ENCODE assay signal across 8 cellular contexts in the genomic region with DNA sequence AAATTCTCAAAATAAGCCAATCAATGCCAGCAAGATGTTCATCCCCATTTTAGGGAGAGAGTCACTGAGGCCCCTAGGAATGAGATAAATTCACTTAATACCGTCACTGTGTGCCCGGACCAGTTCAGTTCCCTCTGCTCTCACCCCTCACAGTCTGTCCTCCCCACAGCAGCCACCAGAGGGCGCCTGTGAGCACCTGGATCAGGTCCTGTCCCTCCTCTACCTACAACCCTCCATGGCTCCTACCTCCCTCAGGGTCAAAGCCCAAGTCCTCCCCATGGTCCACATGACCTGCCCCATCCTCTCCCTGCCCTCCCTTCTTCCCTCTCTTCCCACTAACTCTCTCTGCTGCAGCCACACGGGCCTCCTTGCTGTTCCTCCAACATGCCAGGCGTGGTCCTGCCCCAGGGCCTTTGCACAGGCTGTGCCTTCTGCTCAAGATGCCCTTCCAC. TPM values are rescaled to one million over a fixed set of nuclear protein-coding genes. Genes with fewer than 3 reads are reported as not detected.
DNase-seq lines count a peak whose midpoint lies in the region; ATAC-seq and TF ChIP-seq lines count a peak whose summit lies in the region.

No MANE protein-coding gene starts in this region.

- H3K27ac ChIP-seq in AG04450 (ENCODE audit: low read depth, low read length) (no peak overlapping the region), mammary epithelial cell (ENCODE audit: insufficient read depth, low read depth, low read length) (no peak overlapping the region), mesendoderm (ENCODE audit: low read depth, low read length) (no peak overlapping the region)

- no peak overlapping the region for H2BK15ac ChIP-seq in mesendoderm (replicated peaks; ENCODE audit: low read depth)

- no peak overlapping the region for H3K18ac ChIP-seq in mesendoderm (ENCODE audit: low read length)

- H3K9ac ChIP-seq in mammary epithelial cell (ENCODE audit: insufficient read depth, low read length) (no peak overlapping the region), mesendoderm (ENCODE audit: low read length) (no peak overlapping the region)

- peaks cover 17% of the 10 kb centered on the region for H3K27me3 Mint-ChIP-seq in HFFc6 (ENCODE audit: insufficient read depth)
- peaks cover 17% of the 10 kb centered on the region for H3K27me3 Mint-ChIP-seq in activated B cell treated with CpG ODN at 0.5 μM for 24 hours

- H3K27me3 ChIP-seq in AG04450 (ENCODE audit: control insufficient read depth, insufficient read depth, low read length) = peaks cover 13% of the 10 kb centered on the region
- H3K27me3 ChIP-seq in mammary epithelial cell (ENCODE audit: insufficient read depth, low read length) = no peaks in the 10 kb centered on the region
- no peaks in the 10 kb centered on the region for H3K27me3 ChIP-seq in mesendoderm (ENCODE audit: insufficient read depth, low read length, poor library complexity)

- no peak overlapping the region for H2AFZ ChIP-seq in mammary epithelial cell (ENCODE audit: low read depth, low read length)

- 31% methylated on average over 5 of the region's 5 CpGs for WGBS in mammary epithelial cell (ENCODE audit: low coverage, missing lambda C conversion rate)
- WGBS in mesendoderm (ENCODE audit: extremely low coverage, insufficient coverage, low lambda C conversion rate) = no CpG with 5 or more reads among the region's 5 CpGs

- H3K4me3 Mint-ChIP-seq in HFFc6 (no peak overlapping the region), activated B cell treated with CpG ODN at 0.5 μM for 24 hours (no peak overlapping the region)

- no peaks in the 10 kb centered on the region for H3K9me3 Mint-ChIP-seq in HFFc6
- no peaks in the 10 kb centered on the region for H3K9me3 Mint-ChIP-seq in activated B cell treated with CpG ODN at 0.5 μM for 24 hours

- H3K79me2 ChIP-seq in mammary epithelial cell (ENCODE audit: insufficient read depth, low read length) (no peaks in the 10 kb centered on the region), mesendoderm (ENCODE audit: control insufficient read depth, insufficient read depth, low read length) (no peaks in the 10 kb centered on the region)

- no peak overlapping the region for H4K5ac ChIP-seq in mesendoderm (ENCODE audit: low read length)

- peak; percentile 72 for TF ChIP-seq CTCF in AG04450 (IDR thresholded peaks at IDR 0.05; ENCODE audit: low read depth, low read length)
- TF ChIP-seq CTCF in HFFc6 (IDR thresholded peaks at IDR 0.05) = peak; percentile 88
- TF ChIP-seq CTCF in activated B cell treated with CpG ODN at 0.5 μM for 24 hours (IDR thresholded peaks at IDR 0.05) = no peak
- peak; percentile 69 to 80 for TF ChIP-seq CTCF in mammary epithelial cell (conservative IDR thresholded peaks at IDR 0.05 in 1 of 2, IDR thresholded peaks at IDR 0.05 in 1 of 2; ENCODE audit: extremely low read depth in 1 of 2, insufficient read depth in 1 of 2, low read depth in 1 of 2, low read length in 2 of 2)

- H3K4me1 Mint-ChIP-seq in HFFc6 (ENCODE audit: low read depth) (peaks cover 7% of the 10 kb centered on the region), activated B cell treated with CpG ODN at 0.5 μM for 24 hours (no peaks in the 10 kb centered on the region)

- CTCF ChIA-PET in AG04450 (lab: Charles Lee) (interaction anchor here (1.0 to 4.5 kb wide), 6 partner anchors 144 to 161 kb away, joined by 3 to 77 read pairs (median 6); no protein-coding TSS in a partner anchor), activated B cell treated with CpG ODN at 0.5 μM for 24 hours (lab: Charles Lee) (interaction anchor here (1.2 to 6.5 kb wide), 3 partner anchors 105 to 148 kb away, joined by 3 to 82 read pairs (median 4); no protein-coding TSS in a partner anchor), mammary epithelial cell (lab: Charles Lee; ENCODE audit: low non-redundant PET) (no interaction called here)

- H4K8ac ChIP-seq in mesendoderm (ENCODE audit: low read depth, low read length) = no peak overlapping the region

- H4K20me1 ChIP-seq in mammary epithelial cell (ENCODE audit: insufficient read depth, low read length) = peaks cover 2% of the 10 kb centered on the region

- in situ Hi-C loops in mammary epithelial cell (cut with MboI; ENCODE audit: low sequenced_read_pairs in 2 of 2) = loop anchor here in 1 of 2 donors (10.0 kb wide), 2 partner anchors 110 to 150 kb away; no protein-coding TSS in a partner anchor

- no TSS peak for BruUV-seq in mammary epithelial cell (replicated peaks; lab: Mats Ljungman, UMichigan)

- no peak overlapping the region for H2AK5ac ChIP-seq in mesendoderm (ENCODE audit: low read length)

- H3K4me1 ChIP-seq in mammary epithelial cell (ENCODE audit: insufficient read depth, low read length) (no peaks in the 10 kb centered on the region), mesendoderm (ENCODE audit: control insufficient read depth, low read depth, low read length) (no peaks in the 10 kb centered on the region)

- peak; percentile 61 for ATAC-seq in activated B cell treated with CpG ODN at 0.5 μM for 24 hours (ENCODE audit: low read depth)

- no peak overlapping the region for H3K23ac ChIP-seq in mesendoderm (ENCODE audit: low read length)

- H3K4me3 ChIP-seq in AG04450 (ENCODE audit: low read depth, low read length) (no peak overlapping the region), mammary epithelial cell (replicated peaks in 1 of 3; ENCODE audit: insufficient read depth in 1 of 3, low read depth in 2 of 3, low read length in 3 of 3) (no peak overlapping the region), mesendoderm (ENCODE audit: low read length) (no peak overlapping the region)

- H3K27ac Mint-ChIP-seq in HFFc6 = no peak overlapping the region
- no peak overlapping the region for H3K27ac Mint-ChIP-seq in activated B cell treated with CpG ODN at 0.5 μM for 24 hours

- no peaks in the 10 kb centered on the region for H3K79me1 ChIP-seq in mesendoderm (ENCODE audit: low read length)

- intact Hi-C loops in activated B cell treated with CpG ODN at 0.5 μM for 24 hours (cut with micrococcal nuclease) = no loop called here
- intact Hi-C loops in mammary epithelial cell (cut with micrococcal nuclease) = loop anchor here (5.0 to 10.0 kb wide), 2 partner anchors 362 to 380 kb away; a partner anchor contains a TSS

- dilution Hi-C loops in mammary epithelial cell (cut with HindIII; ENCODE audit: low sequenced_read_pairs) = loop anchor here (5.0 kb wide), 1 partner anchor 302 kb away; no protein-coding TSS in a partner anchor

- H3K4me2 ChIP-seq in mammary epithelial cell (ENCODE audit: insufficient read depth, low read depth, low read length) (no peak overlapping the region), mesendoderm (ENCODE audit: low read length) (no peak overlapping the region)

- H2BK120ac ChIP-seq in mesendoderm (ENCODE audit: low read depth, low read length) = no peak overlapping the region

- H3K9me3 ChIP-seq in AG04450 (ENCODE audit: control insufficient read depth, insufficient read depth, low read length) (no peaks in the 10 kb centered on the region; the same call in 1 of the 2 replicates), mammary epithelial cell (replicated peaks; ENCODE audit: insufficient read depth, low read length) (no peaks in the 10 kb centered on the region)

- no peak overlapping the region for H2BK5ac ChIP-seq in mesendoderm (ENCODE audit: low read length)

- H3K56ac ChIP-seq in mesendoderm (ENCODE audit: low read length) = no peak overlapping the region

- no peaks in the 10 kb centered on the region for H3K36me3 ChIP-seq in mammary epithelial cell (ENCODE audit: insufficient read depth, low read length)
- H3K36me3 ChIP-seq in mesendoderm (ENCODE audit: control insufficient read depth, insufficient read depth, low read length) = no peaks in the 10 kb centered on the region

- no peaks in the 10 kb centered on the region for H3K36me3 Mint-ChIP-seq in HFFc6 (ENCODE audit: low read depth)
- H3K36me3 Mint-ChIP-seq in activated B cell treated with CpG ODN at 0.5 μM for 24 hours (ENCODE audit: low read depth) = no peaks in the 10 kb centered on the region

- no peak overlapping the region for H3K4ac ChIP-seq in mesendoderm (ENCODE audit: low read depth, low read length)

- POLR2A ChIA-PET in AG04450 (lab: Yijun Ruan, JAX) (no interaction called here), activated B cell treated with CpG ODN at 0.5 μM for 24 hours (lab: Charles Lee) (no interaction called here)

- DNase-seq in AG04450 (ENCODE audit: low read depth, low spot score) = no peak
- DNase-seq in HFFc6 = no peak
- DNase-seq in activated B cell treated with CpG ODN at 0.5 μM for 24 hours = peak; percentile 58
- DNase-seq in mammary epithelial cell = no peak
- peak; percentile 46 for DNase-seq in mesendoderm
- peak; percentile 53 to 70 for DNase-seq in stimulated activated CD8-positive, alpha-beta memory T cell treated with anti-CD3 and anti-CD28 coated beads, Interleukin-7, amount 100 ng/mL, for 48 hours (ENCODE audit: extremely low read depth in 1 of 2, low read depth in 1 of 2)
- DNase-seq in SW480 (ENCODE audit: low spot score) = no peak
- DNase-seq in NCI-H1930 (lab: John Stamatoyannopoulos, UW) = no peak

RNA-seq across cellular contexts. Expression of a gene that starts 42.0 kb away (rescaled TPM):
- polyA plus RNA-seq in AG04450 (2011; rRNA removed) (3.9 and 7.7 TPM in 2 replicates), mammary epithelial cell (8.9 TPM)
- 15.0 and 21.4 TPM in 2 replicates for polyA minus RNA-seq in AG04450 (2011; rRNA and poly(A)+ RNA removed)
- 100 to 1,000 TPM; 186 to 219 (median 211) TPM for total RNA-seq in HFFc6 (2021; fragmentation: NEBNext Ultra II Directional; extraction: Animal tissue kit (Norgen Biotek cat#: 25700))
- total RNA-seq in activated B cell treated with CpG ODN at 0.5 μM for 24 hours (17.3 and 18.8 TPM in 2 replicates), mammary epithelial cell (10 to 100 TPM; 43.7 to 77.5 TPM)
- 43.2 TPM for polyA minus RNA-seq in mammary epithelial cell
- 8.8 TPM for polyA plus RNA-seq in mesendoderm (2013, experiment 1 of 2)
- 8.8 TPM for polyA plus RNA-seq in mesendoderm (2013, experiment 2 of 2)

Comparison
In these comparisons a context has a peak if more than half of its experiments do, and no peak if none do; other contexts are left out.
1. DNase-seq: peak in activated B cell treated with CpG ODN at 0.5 μM for 24 hours (single experiment), mesendoderm (single experiment) and stimulated activated CD8-positive, alpha-beta memory T cell treated with anti-CD3 and anti-CD28 coated beads, Interleukin-7, amount 100 ng/mL, for 48 hours (2 of 2); none in AG04450 (single experiment), HFFc6 (single experiment), mammary epithelial cell (single experiment), SW480 (single experiment) and NCI-H1930 (0 of 2).